19 cellular contexts compared by ENCODE assay signal in the genomic region with DNA sequence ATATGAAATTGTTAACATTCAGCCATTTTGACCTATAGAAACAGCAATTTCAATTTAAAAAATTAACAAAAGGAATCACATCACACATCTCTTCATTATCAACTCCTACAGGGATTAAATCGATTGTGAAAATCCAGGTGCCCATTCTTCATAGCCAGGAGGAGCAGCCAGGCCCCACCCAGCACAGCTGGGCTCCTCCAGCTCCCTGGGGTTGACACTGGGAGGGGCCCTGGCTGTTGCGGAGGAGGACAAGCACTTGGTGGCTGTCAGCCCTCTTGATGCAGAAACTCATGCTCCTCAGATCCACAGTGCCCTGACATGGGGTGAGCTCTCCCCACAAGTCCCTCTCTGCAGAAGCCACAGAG.
A peak's percentile ranks its signal among the peaks of the same experiment; 100 is the strongest.
DNase-seq lines count a peak whose midpoint lies in the region; ATAC-seq lines count a peak whose summit lies in the region.
"Had no signal": no experiment of that assay in that cellular context is flagged by ENCODE, and none has a peak within 500 bp of the region (broad histone marks: within the 10 kb centered on the region; RNA-seq: fewer than 3 reads in every experiment).

No MANE protein-coding gene starts in this region.

- H3K36me3 Mint-ChIP-seq in activated T-cell treated with anti-CD3 and anti-CD28 coated beads, Interleukin-2, amount 50 U/mL, for 72 hours (ENCODE audit: insufficient read depth in 2 of 2): no peaks in the 10 kb centered on the region
- H3K36me3 Mint-ChIP-seq in activated T-cell treated with anti-CD3 and anti-CD28 coated beads, Interleukin-2, amount 50 U/mL, for 24 hours (ENCODE audit: low read depth): peaks cover 33% of the 10 kb centered on the region

- no peak for ATAC-seq in activated T-cell treated with anti-CD3 and anti-CD28 coated beads, Interleukin-2, amount 50 U/mL, for 72 hours (replicated peaks in 1 of 2)
- ATAC-seq: A549, Right ventricle myocardium inferior had no signal

- H3K27ac ChIP-seq in cingulate gyrus (ENCODE audit: low read depth, low read length): peak overlapping the region; percentile 51
- peak overlapping the region; percentile 96 for H3K27ac ChIP-seq in substantia nigra (ENCODE audit: low read depth, low read length, poor library complexity, severe bottlenecking)
- H3K27ac ChIP-seq: A549, C4-2B, Peyer's patch had no signal

- H3K27me3 Mint-ChIP-seq in activated T-cell treated with anti-CD3 and anti-CD28 coated beads, Interleukin-2, amount 50 U/mL, for 72 hours (ENCODE audit: low read depth): no peaks in the 10 kb centered on the region
- no peaks in the 10 kb centered on the region for H3K27me3 Mint-ChIP-seq in activated T-cell treated with anti-CD3 and anti-CD28 coated beads, Interleukin-2, amount 50 U/mL, for 24 hours

- peak overlapping the region; percentile 25 for H3K27ac Mint-ChIP-seq in activated T-cell treated with anti-CD3 and anti-CD28 coated beads, Interleukin-2, amount 50 U/mL, for 72 hours
- no peak overlapping the region for H3K27ac Mint-ChIP-seq in activated T-cell treated with anti-CD3 and anti-CD28 coated beads, Interleukin-2, amount 50 U/mL, for 24 hours

- DNase-seq in activated T-cell treated with anti-CD3 and anti-CD28 coated beads, Interleukin-2, amount 50 U/mL, for 72 hours: no peak
- DNase-seq in activated T-cell treated with anti-CD3 and anti-CD28 coated beads, Interleukin-2, amount 50 U/mL, for 24 hours: no peak
- DNase-seq in NCI-H146 treated with DMSO at 0.1 percent for 48 hours (lab: John Stamatoyannopoulos, UW; ENCODE audit: unreplicated experiment): peak; percentile 18
- peak in 1 of 49 donors; percentile 37 for DNase-seq in substantia nigra (lab: John Stamatoyannopoulos, UW)
- DNase-seq in NK-92 treated with Interleukin-12 subunit alpha and Interleukin-12 subunit beta, amount 100 ng/mL, for 24 hours (lab: John Stamatoyannopoulos, UW): no peak
- DNase-seq in activated naive CD4-positive, alpha-beta T cell (lab: John Stamatoyannopoulos, UW): no peak
- DNase-seq in globus pallidus (ENCODE audit: low spot score): no peak
- DNase-seq: Caco-2, Kasumi-1, MM.1S, NCI-H1092 treated with DMSO at 0.1 percent for 48 hours, NCI-H187, NCI-H2171, NCI-H82, Peyer's patch had no signal

- H3K4me1 Mint-ChIP-seq in activated T-cell treated with anti-CD3 and anti-CD28 coated beads, Interleukin-2, amount 50 U/mL, for 72 hours (ENCODE audit: low read depth): peaks cover 18% of the 10 kb centered on the region
- peaks cover 33% of the 10 kb centered on the region for H3K4me1 Mint-ChIP-seq in activated T-cell treated with anti-CD3 and anti-CD28 coated beads, Interleukin-2, amount 50 U/mL, for 24 hours (ENCODE audit: low read depth)

- no peaks in the 10 kb centered on the region for H3K9me3 Mint-ChIP-seq in activated T-cell treated with anti-CD3 and anti-CD28 coated beads, Interleukin-2, amount 50 U/mL, for 72 hours
- no peaks in the 10 kb centered on the region for H3K9me3 Mint-ChIP-seq in activated T-cell treated with anti-CD3 and anti-CD28 coated beads, Interleukin-2, amount 50 U/mL, for 24 hours

- H3K4me3 Mint-ChIP-seq in activated T-cell treated with anti-CD3 and anti-CD28 coated beads, Interleukin-2, amount 50 U/mL, for 72 hours: no peak overlapping the region
- no peak overlapping the region for H3K4me3 Mint-ChIP-seq in activated T-cell treated with anti-CD3 and anti-CD28 coated beads, Interleukin-2, amount 50 U/mL, for 24 hours
